Comparison of ENCODE assay signal across 13 cellular contexts in genomic region chr2:9228088-9228751, GRCh38. TPM values are rescaled to one million over a fixed set of nuclear protein-coding genes. Genes with fewer than 3 reads are reported as not detected.
DNase-seq lines count a peak whose midpoint lies in the region; ATAC-seq, FAIRE-seq and TF ChIP-seq lines count a peak whose summit lies in the region.
"Had no signal": no experiment of that assay in that cellular context is flagged by ENCODE, and none has a peak within 500 bp of the region (broad histone marks: within the 10 kb centered on the region; RNA-seq: fewer than 3 reads in every experiment).

No MANE protein-coding gene starts in this region.

- H3K27ac Mint-ChIP-seq in type B pancreatic cell = peak overlapping the region; percentile 67
- H3K27ac Mint-ChIP-seq: activated naive CD8-positive, alpha-beta T cell treated with anti-CD3 and anti-CD28 coated beads, Interleukin-2, amount 10 ng/mL, durations not matched to agents 7 days and 5 days; dendritic cell treated with granulocyte-macrophage colony-stimulating factor and Interleukin-4, amounts not matched to agents 40 ng/mL and 50 ng/mL, for 4 days had no signal

- H3K27me3 Mint-ChIP-seq in type B pancreatic cell = no peaks in the 10 kb centered on the region

- H3K4me3 Mint-ChIP-seq in type B pancreatic cell = peak overlapping the region; percentile 12
- H3K4me3 Mint-ChIP-seq: activated naive CD8-positive, alpha-beta T cell treated with anti-CD3 and anti-CD28 coated beads, Interleukin-2, amount 10 ng/mL, durations not matched to agents 7 days and 5 days; dendritic cell treated with granulocyte-macrophage colony-stimulating factor and Interleukin-4, amounts not matched to agents 40 ng/mL and 50 ng/mL, for 4 days had no signal

- TF ChIP-seq CTCF in bronchial epithelial cell (IDR thresholded peaks at IDR 0.05; ENCODE audit: insufficient read depth, low read length, severe bottlenecking) = no peak
- TF ChIP-seq CTCF in type B pancreatic cell (conservative IDR thresholded peaks at IDR 0.05) = no peak

- no peak for ATAC-seq in HG02759 (IDR thresholded peaks at IDR 0.05; ENCODE audit: unreplicated experiment)

- H3K4me3 ChIP-seq in bronchial epithelial cell (ENCODE audit: low read depth, low read length) (no peak overlapping the region), MG63 (no peak overlapping the region)
- H3K4me3 ChIP-seq: SJCRH30, thoracic aorta had no signal

- H3K4me1 Mint-ChIP-seq in type B pancreatic cell (ENCODE audit: unreplicated experiment) = peaks cover 79% of the 10 kb centered on the region
- H3K4me1 Mint-ChIP-seq: activated naive CD8-positive, alpha-beta T cell treated with anti-CD3 and anti-CD28 coated beads, Interleukin-2, amount 10 ng/mL, durations not matched to agents 7 days and 5 days had no signal

- DNase-seq in HT1080 (ENCODE audit: low read depth) = peak; percentile 71
- peak; percentile 59 for DNase-seq in bronchial epithelial cell (ENCODE audit: low read depth)
- DNase-seq in hepatic stellate cell (ENCODE audit: low spot score) = peak; percentile 84
- DNase-seq in type B pancreatic cell (ENCODE audit: extremely low spot score, unreplicated experiment) = peak; percentile 42
- no peak for DNase-seq in MG63
- DNase-seq in NCI-H510A (lab: John Stamatoyannopoulos, UW) = no peak
- DNase-seq: activated naive CD8-positive, alpha-beta T cell treated with anti-CD3 and anti-CD28 coated beads, Interleukin-2, amount 10 ng/mL, durations not matched to agents 7 days and 5 days; NCI-H146; SJCRH30; stimulated activated CD4-positive, alpha-beta T cell treated with anti-CD3 and anti-CD28 coated beads, Interleukin-15, amount 100 ng/mL, for 24 hours had no signal

- no peaks in the 10 kb centered on the region for H3K9me3 ChIP-seq in MG63
- H3K9me3 ChIP-seq: SJCRH30, thoracic aorta had no signal

- H3K27me3 ChIP-seq in bronchial epithelial cell (ENCODE audit: control insufficient read depth, insufficient read depth, low read length) = no peaks in the 10 kb centered on the region
- H3K27me3 ChIP-seq in MG63 = no peaks in the 10 kb centered on the region
- H3K27me3 ChIP-seq: SJCRH30 had no signal

- H3K36me3 ChIP-seq in bronchial epithelial cell (ENCODE audit: control insufficient read depth, insufficient read depth, low read length) = peaks cover 2% of the 10 kb centered on the region
- H3K36me3 ChIP-seq in MG63 = peaks cover 5% of the 10 kb centered on the region; the same call in 1 of the 2 replicates
- H3K36me3 ChIP-seq: SJCRH30, thoracic aorta had no signal

- H3K9me3 Mint-ChIP-seq in type B pancreatic cell = no peaks in the 10 kb centered on the region
- H3K9me3 Mint-ChIP-seq: activated naive CD8-positive, alpha-beta T cell treated with anti-CD3 and anti-CD28 coated beads, Interleukin-2, amount 10 ng/mL, durations not matched to agents 7 days and 5 days; dendritic cell treated with granulocyte-macrophage colony-stimulating factor and Interleukin-4, amounts not matched to agents 40 ng/mL and 50 ng/mL, for 4 days had no signal

- FAIRE-seq in bronchial epithelial cell (lab: Jason Lieb, UNC) = no peak

- H3K36me3 Mint-ChIP-seq in type B pancreatic cell = peaks cover 7% of the 10 kb centered on the region
- H3K36me3 Mint-ChIP-seq: activated naive CD8-positive, alpha-beta T cell treated with anti-CD3 and anti-CD28 coated beads, Interleukin-2, amount 10 ng/mL, durations not matched to agents 7 days and 5 days had no signal

RNA-seq across cellular contexts. Expression of gene ASAP2, which starts 21.6 kb away (rescaled TPM):
- total RNA-seq in HT1080 (2014; rRNA removed; shearing (Covaris generic)) = 16.2 and 24.0 TPM in 2 replicates
- 43.2 and 59.1 TPM in 2 replicates for polyA plus RNA-seq in HT1080 (2015; cell fraction: cytosol; rRNA removed)
- 120 and 138 TPM in 2 replicates for polyA plus RNA-seq in HT1080 (2015; cell fraction: nucleus; rRNA removed)
- 20.0 and 25.5 TPM in 2 replicates for total RNA-seq in bronchial epithelial cell
- 45.6 and 49.6 TPM in 2 replicates for total RNA-seq in type B pancreatic cell (ENCODE audit: low replicate concordance)
- 18.4 and 30.6 TPM in 2 replicates for total RNA-seq in MG63 (2014; rRNA removed; shearing (Covaris generic); ENCODE audit: low replicate concordance)
- total RNA-seq: activated naive CD8-positive, alpha-beta T cell treated with anti-CD3 and anti-CD28 coated beads, Interleukin-2, amount 10 ng/mL, durations not matched to agents 7 days and 5 days had no signal

Comparison
In these comparisons a context has a peak if more than half of its experiments do, and no peak if none do; other contexts are left out.
1. DNase-seq: peak in HT1080 (single experiment), bronchial epithelial cell (single experiment), hepatic stellate cell (single experiment) and type B pancreatic cell (single experiment); none in MG63 (single experiment) and NCI-H510A (single experiment).